15 cellular contexts compared by ENCODE assay signal in the genomic region with DNA sequence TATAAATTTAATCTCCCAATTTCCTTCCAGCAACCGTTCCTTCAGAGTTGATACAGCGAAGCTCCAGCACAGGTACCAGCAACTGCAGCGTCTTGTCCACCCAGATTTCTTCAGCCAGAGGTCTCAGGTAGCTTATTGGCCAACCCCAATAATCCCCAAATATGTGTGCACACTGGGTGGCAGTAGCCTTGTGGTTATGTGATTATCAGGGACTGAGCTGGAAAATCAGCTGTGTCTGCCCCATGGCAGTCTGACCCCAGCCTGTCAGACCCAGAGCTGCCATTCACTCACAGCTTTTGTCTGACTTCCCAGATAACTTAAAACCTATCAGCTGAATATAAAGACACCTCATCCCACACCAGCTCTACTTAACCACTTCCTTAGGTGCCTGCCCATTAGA. TPM values are rescaled to one million over a fixed set of nuclear protein-coding genes. Genes with fewer than 3 reads are reported as not detected.
DNase-seq lines count a peak whose midpoint lies in the region; ATAC-seq and TF ChIP-seq lines count a peak whose summit lies in the region.
"Had no signal": no experiment of that assay in that cellular context is flagged by ENCODE, and none has a peak within 500 bp of the region (broad histone marks: within the 10 kb centered on the region; RNA-seq: fewer than 3 reads in every experiment).

No MANE protein-coding gene starts in this region.

- no peak overlapping the region for H3K4me3 ChIP-seq in SU-DHL-6 (ENCODE audit: insufficient read depth, low read length, poor library complexity, severe bottlenecking)
- H3K4me3 ChIP-seq: sigmoid colon had no signal

- intact Hi-C loops in activated naive CD4-positive, alpha-beta T cell treated with anti-CD3 and anti-CD28 coated beads for 36 hours (cut with micrococcal nuclease), result loop anchor here (5.0 kb wide), 1 partner anchor 808 kb away; the partner anchor contains the start of gene THOC5

- no peak for ATAC-seq in stimulated activated effector memory CD8-positive, alpha-beta T cell treated with anti-CD3 and anti-CD28 coated beads, Interleukin-12 subunit alpha, Interleukin-12 subunit beta, amount 100 ng/mL, for 72 hours
- ATAC-seq: effector memory CD8-positive, alpha-beta T cell; left colon had no signal

- no peaks in the 10 kb centered on the region for H3K27me3 ChIP-seq in SU-DHL-6 (ENCODE audit: low read length)
- H3K27me3 ChIP-seq: sigmoid colon had no signal

- H3K36me3 ChIP-seq in SU-DHL-6 (ENCODE audit: low read length), result no peaks in the 10 kb centered on the region

- CTCF ChIA-PET in activated naive CD4-positive, alpha-beta T cell treated with anti-CD3 and anti-CD28 coated beads, Interleukin-2, amount 10 ng/mL, durations not matched to agents 7 days and 5 days (lab: Charles Lee), result interaction anchor here (0.7 to 1.5 kb wide), 2 partner anchors 37 to 54 kb away, joined by 3 to 4 read pairs; no protein-coding TSS in a partner anchor
- CTCF ChIA-PET in activated naive CD4-positive, alpha-beta T cell treated with anti-CD3 and anti-CD28 coated beads for 36 hours (lab: Charles Lee), result interaction anchor here (0.9 to 2.3 kb wide), 2 partner anchors 15 to 68 kb away, joined by 3 to 5 read pairs; no protein-coding TSS in a partner anchor

- DNase-seq in activated naive CD4-positive, alpha-beta T cell treated with anti-CD3 and anti-CD28 coated beads, Interleukin-2, amount 10 ng/mL, durations not matched to agents 7 days and 5 days, result no peak
- no peak for DNase-seq in activated naive CD4-positive, alpha-beta T cell treated with anti-CD3 and anti-CD28 coated beads for 36 hours
- no peak for DNase-seq in stimulated activated effector memory CD8-positive, alpha-beta T cell treated with anti-CD3 and anti-CD28 coated beads, Interleukin-12 subunit alpha, Interleukin-12 subunit beta, amount 100 ng/mL, for 72 hours (ENCODE audit: low spot score in 2 of 2)
- DNase-seq in erythroblast (lab: John Stamatoyannopoulos, UW) (no peak), COLO668 (lab: John Stamatoyannopoulos, UW; ENCODE audit: unreplicated experiment) (no peak), CD1c-positive myeloid dendritic cell (ENCODE audit: extremely low spot score) (no peak)
- DNase-seq: activated CD4-positive, CD25-positive, alpha-beta regulatory T cell treated with anti-CD3 and anti-CD28 coated beads, Interleukin-2, amount 50 U/mL, for 72 hours; effector memory CD8-positive, alpha-beta T cell; left colon; NCI-H1417 treated with DMSO at 0.1 percent for 48 hours; nucleus accumbens; sigmoid colon; stimulated activated CD4-positive, alpha-beta T cell treated with anti-CD3 and anti-CD28 coated beads, Interleukin-2, amount 100 ng/mL, for 24 hours had no signal

- H3K9ac ChIP-seq in SU-DHL-6 (ENCODE audit: low read length), result no peak overlapping the region

- no peak overlapping the region for H3K27ac ChIP-seq in SU-DHL-6 (ENCODE audit: low read depth, low read length)

- H3K9me3 Mint-ChIP-seq in activated naive CD4-positive, alpha-beta T cell treated with anti-CD3 and anti-CD28 coated beads, Interleukin-2, amount 10 ng/mL, durations not matched to agents 7 days and 5 days, result no peaks in the 10 kb centered on the region
- no peaks in the 10 kb centered on the region for H3K9me3 Mint-ChIP-seq in activated naive CD4-positive, alpha-beta T cell treated with anti-CD3 and anti-CD28 coated beads for 36 hours
- H3K9me3 Mint-ChIP-seq in brain, result no peaks in the 10 kb centered on the region
- no peaks in the 10 kb centered on the region for H3K9me3 Mint-ChIP-seq in stimulated activated effector memory CD8-positive, alpha-beta T cell treated with anti-CD3 and anti-CD28 coated beads, Interleukin-12 subunit alpha, Interleukin-12 subunit beta, amount 100 ng/mL, for 72 hours
- H3K9me3 Mint-ChIP-seq: effector memory CD8-positive, alpha-beta T cell had no signal

- TF ChIP-seq POLR2A in erythroblast (IDR thresholded peaks at IDR 0.05; ENCODE audit: low read length), result no peak

- peak overlapping the region; percentile 87 for H3K4me2 ChIP-seq in SU-DHL-6 (ENCODE audit: low read depth, low read length, poor library complexity, severe bottlenecking)

- no peak overlapping the region for H3K27ac Mint-ChIP-seq in activated naive CD4-positive, alpha-beta T cell treated with anti-CD3 and anti-CD28 coated beads, Interleukin-2, amount 10 ng/mL, durations not matched to agents 7 days and 5 days
- no peak overlapping the region for H3K27ac Mint-ChIP-seq in activated naive CD4-positive, alpha-beta T cell treated with anti-CD3 and anti-CD28 coated beads for 36 hours
- H3K27ac Mint-ChIP-seq in brain, result peak overlapping the region in 3 of 5 experiments; percentile 15 to 97 (median 43)
- H3K27ac Mint-ChIP-seq in stimulated activated effector memory CD8-positive, alpha-beta T cell treated with anti-CD3 and anti-CD28 coated beads, Interleukin-12 subunit alpha, Interleukin-12 subunit beta, amount 100 ng/mL, for 72 hours, result no peak overlapping the region
- H3K27ac Mint-ChIP-seq: effector memory CD8-positive, alpha-beta T cell had no signal

- H3F3A ChIP-seq in SU-DHL-6 (ENCODE audit: insufficient read depth), result peaks cover 7% of the 10 kb centered on the region; the same call in 1 of the 2 replicates

- H3K9me3 ChIP-seq in SU-DHL-6 (ENCODE audit: insufficient read depth, low read length), result no peaks in the 10 kb centered on the region
- H3K9me3 ChIP-seq: sigmoid colon had no signal

- H3K9me2 ChIP-seq in SU-DHL-6 (replicated peaks; ENCODE audit: insufficient read depth, low read length), result no peaks in the 10 kb centered on the region

- TF ChIP-seq CTCF in SU-DHL-6 (IDR thresholded peaks at IDR 0.05; ENCODE audit: insufficient read depth, low read length, poor library complexity, severe bottlenecking) (no peak), brain (conservative IDR thresholded peaks at IDR 0.05) (no peak)

- peak overlapping the region; percentile 77 for H3K4me3 Mint-ChIP-seq in activated naive CD4-positive, alpha-beta T cell treated with anti-CD3 and anti-CD28 coated beads, Interleukin-2, amount 10 ng/mL, durations not matched to agents 7 days and 5 days
- no peak overlapping the region for H3K4me3 Mint-ChIP-seq in activated naive CD4-positive, alpha-beta T cell treated with anti-CD3 and anti-CD28 coated beads for 36 hours
- H3K4me3 Mint-ChIP-seq in brain, result peak overlapping the region; percentile 91 to 94 (median 92)
- peak overlapping the region; percentile 79 for H3K4me3 Mint-ChIP-seq in stimulated activated effector memory CD8-positive, alpha-beta T cell treated with anti-CD3 and anti-CD28 coated beads, Interleukin-12 subunit alpha, Interleukin-12 subunit beta, amount 100 ng/mL, for 72 hours

- H3K79me2 ChIP-seq in SU-DHL-6 (ENCODE audit: insufficient read depth, low read length), result peaks cover 25% of the 10 kb centered on the region

- peaks cover 31% of the 10 kb centered on the region for H3K36me3 Mint-ChIP-seq in activated naive CD4-positive, alpha-beta T cell treated with anti-CD3 and anti-CD28 coated beads, Interleukin-2, amount 10 ng/mL, durations not matched to agents 7 days and 5 days
- H3K36me3 Mint-ChIP-seq in activated naive CD4-positive, alpha-beta T cell treated with anti-CD3 and anti-CD28 coated beads for 36 hours (ENCODE audit: low read depth), result peaks cover 30% of the 10 kb centered on the region
- H3K36me3 Mint-ChIP-seq in brain, result peaks cover 44% of the 10 kb centered on the region
- H3K36me3 Mint-ChIP-seq in stimulated activated effector memory CD8-positive, alpha-beta T cell treated with anti-CD3 and anti-CD28 coated beads, Interleukin-12 subunit alpha, Interleukin-12 subunit beta, amount 100 ng/mL, for 72 hours, result peaks cover 59% of the 10 kb centered on the region

- no peaks in the 10 kb centered on the region for H4K20me1 ChIP-seq in SU-DHL-6 (ENCODE audit: low read depth, low read length)

- H3K4me1 Mint-ChIP-seq in activated naive CD4-positive, alpha-beta T cell treated with anti-CD3 and anti-CD28 coated beads, Interleukin-2, amount 10 ng/mL, durations not matched to agents 7 days and 5 days, result peaks cover 55% of the 10 kb centered on the region
- H3K4me1 Mint-ChIP-seq in activated naive CD4-positive, alpha-beta T cell treated with anti-CD3 and anti-CD28 coated beads for 36 hours (ENCODE audit: low read depth), result peaks cover 20% of the 10 kb centered on the region
- peaks cover 31% of the 10 kb centered on the region for H3K4me1 Mint-ChIP-seq in brain
- peaks cover 22% of the 10 kb centered on the region for H3K4me1 Mint-ChIP-seq in stimulated activated effector memory CD8-positive, alpha-beta T cell treated with anti-CD3 and anti-CD28 coated beads, Interleukin-12 subunit alpha, Interleukin-12 subunit beta, amount 100 ng/mL, for 72 hours

- H3K27me3 Mint-ChIP-seq in activated naive CD4-positive, alpha-beta T cell treated with anti-CD3 and anti-CD28 coated beads, Interleukin-2, amount 10 ng/mL, durations not matched to agents 7 days and 5 days, result no peaks in the 10 kb centered on the region
- H3K27me3 Mint-ChIP-seq in activated naive CD4-positive, alpha-beta T cell treated with anti-CD3 and anti-CD28 coated beads for 36 hours (ENCODE audit: low read depth), result no peaks in the 10 kb centered on the region
- H3K27me3 Mint-ChIP-seq in brain, result peaks cover 5% of the 10 kb centered on the region
- H3K27me3 Mint-ChIP-seq: effector memory CD8-positive, alpha-beta T cell had no signal

- H2AFZ ChIP-seq in SU-DHL-6 (ENCODE audit: low read depth, low read length, severe bottlenecking), result no peak overlapping the region

RNA-seq across cellular contexts. Expression of gene HSCB, which starts 2.0 kb away (rescaled TPM):
- total RNA-seq in activated naive CD4-positive, alpha-beta T cell treated with anti-CD3 and anti-CD28 coated beads for 36 hours, result 10 to 100 TPM; 12.7 to 13.3 TPM
- polyA plus RNA-seq in brain (ENCODE audit: insufficient read depth, low read depth, low replicate concordance), result 13.2 TPM

RNA-seq across cellular contexts. Expression of gene CHEK2, which starts 2.2 kb away (rescaled TPM):
- 10 to 100 TPM; 47.8 to 52.6 TPM for total RNA-seq in activated naive CD4-positive, alpha-beta T cell treated with anti-CD3 and anti-CD28 coated beads for 36 hours
- 14.1 TPM for polyA plus RNA-seq in brain (ENCODE audit: insufficient read depth, low read depth, low replicate concordance)

RNA-seq across cellular contexts. Expression of gene CCDC117, which starts 28.6 kb away (rescaled TPM):
- total RNA-seq in activated naive CD4-positive, alpha-beta T cell treated with anti-CD3 and anti-CD28 coated beads for 36 hours, result 10 to 100 TPM; 28.2 to 28.6 TPM
- polyA plus RNA-seq in brain (ENCODE audit: insufficient read depth, low read depth, low replicate concordance), result 9.6 TPM

RNA-seq across cellular contexts. Expression of gene XBP1, which starts 56.5 kb away (rescaled TPM):
- total RNA-seq in activated naive CD4-positive, alpha-beta T cell treated with anti-CD3 and anti-CD28 coated beads for 36 hours, result 100 to 1,000 TPM; 106 to 108 TPM
- polyA plus RNA-seq in brain (ENCODE audit: insufficient read depth, low read depth, low replicate concordance), result 92.5 TPM

Comparison
In these comparisons a context has a peak if more than half of its experiments do, and no peak if none do; other contexts are left out.
1. H3K27ac Mint-ChIP-seq: peak in brain (3 of 5); none in activated naive CD4-positive, alpha-beta T cell treated with anti-CD3 and anti-CD28 coated beads, Interleukin-2, amount 10 ng/mL, durations not matched to agents 7 days and 5 days (single experiment), activated naive CD4-positive, alpha-beta T cell treated with anti-CD3 and anti-CD28 coated beads for 36 hours (single experiment) and stimulated activated effector memory CD8-positive, alpha-beta T cell treated with anti-CD3 and anti-CD28 coated beads, Interleukin-12 subunit alpha, Interleukin-12 subunit beta, amount 100 ng/mL, for 72 hours (single experiment).